Comparison of ENCODE assay signal across 1 cellular context in the genomic region with DNA sequence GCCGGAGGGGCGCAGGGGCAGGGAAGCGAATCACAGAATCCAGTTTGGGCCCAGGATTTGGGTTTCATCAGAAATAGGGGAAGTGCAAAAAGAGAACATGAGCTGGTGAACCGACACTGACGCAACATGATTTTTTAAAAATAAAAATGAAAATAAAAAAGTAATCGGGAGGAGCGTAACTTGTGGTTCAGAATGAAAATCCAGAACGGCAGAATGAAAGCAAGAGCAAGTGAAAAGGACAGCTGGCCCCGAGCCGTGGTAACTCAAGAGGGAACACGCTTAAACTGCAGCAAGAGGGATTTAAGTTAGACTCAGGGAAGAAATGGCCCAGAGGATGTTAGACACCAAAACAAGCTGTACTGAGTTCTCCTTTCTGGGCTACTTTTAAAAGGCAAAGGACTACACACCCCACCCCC.
TF ChIP-seq lines count a peak whose summit lies in the region.

No MANE protein-coding gene starts in this region.

TF ChIP-seq in HepG2, 621 proteins besides CTCF, POLR2A, EP300 and RAD21 (continued from another document):
- TF ChIP-seq, protein P1, sequence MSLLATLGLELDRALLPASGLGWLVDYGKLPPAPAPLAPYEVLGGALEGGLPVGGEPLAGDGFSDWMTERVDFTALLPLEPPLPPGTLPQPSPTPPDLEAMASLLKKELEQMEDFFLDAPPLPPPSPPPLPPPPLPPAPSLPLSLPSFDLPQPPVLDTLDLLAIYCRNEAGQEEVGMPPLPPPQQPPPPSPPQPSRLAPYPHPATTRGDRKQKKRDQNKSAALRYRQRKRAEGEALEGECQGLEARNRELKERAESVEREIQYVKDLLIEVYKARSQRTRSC (CRISPR knock-in tag; IDR thresholded peaks at IDR 0.05; ENCODE audit: low read depth): no peak
